9 cellular contexts compared by ENCODE assay signal in genomic region chr14:99755629-99756603, GRCh38. TPM values are rescaled to one million over a fixed set of nuclear protein-coding genes. Genes with fewer than 3 reads are reported as not detected.
DNase-seq lines count a peak whose midpoint lies in the region; ATAC-seq, FAIRE-seq and TF ChIP-seq lines count a peak whose summit lies in the region.
"Had no signal": no experiment of that assay in that cellular context is flagged by ENCODE, and none has a peak within 500 bp of the region (broad histone marks: within the 10 kb centered on the region; RNA-seq: fewer than 3 reads in every experiment).

No MANE protein-coding gene starts in this region.

- peak overlapping the region; percentile 67 to 91; a peak in 3 of 4 replicates for H4K8ac ChIP-seq in IMR-90 (ENCODE audit: low read depth in 2 of 2, low read length in 2 of 2)

- no peak for FAIRE-seq in HepG2 (lab: Jason Lieb, UNC)

- peak overlapping the region; percentile 99; the same call in 2 of the 3 replicates for H2BK15ac ChIP-seq in IMR-90 (ENCODE audit: low read depth, low read length)

- peaks cover 42% of the 10 kb centered on the region for H3K9me1 ChIP-seq in IMR-90 (ENCODE audit: insufficient read depth, low read length)

- TF ChIP-seq CTCF in IMR-90 (conservative IDR thresholded peaks at IDR 0.05; ENCODE audit: low read depth, low read length) (no peak), coronary artery (IDR thresholded peaks at IDR 0.05) (no peak), HepG2 (CRISPR knock-in tag; IDR thresholded peaks at IDR 0.05) (no peak), thyroid gland (IDR thresholded peaks at IDR 0.05) (no peak)

- H3K14ac ChIP-seq in IMR-90 (replicated peaks; ENCODE audit: low read depth, low read length) = peak overlapping the region; percentile 70; the same call in 1 of the 2 replicates

- no peaks in the 10 kb centered on the region for H3K9me3 Mint-ChIP-seq in activated T-cell treated with anti-CD3 and anti-CD28 coated beads, Interleukin-2, amount 50 U/mL, for 24 hours

- dilution Hi-C loops in IMR-90 (cut with HindIII; ENCODE audit: low sequenced_read_pairs, unreplicated experiment) = no loop called here

- peaks cover 69% of the 10 kb centered on the region for H3K4me1 ChIP-seq in IMR-90 (ENCODE audit: control insufficient read depth, insufficient read depth, low read length)
- H3K4me1 ChIP-seq in HepG2 (ENCODE audit: insufficient read depth, low read length) = peaks cover 6% of the 10 kb centered on the region; the same call in 1 of the 2 replicates
- peaks cover 0 to 35% of the 10 kb centered on the region in 2 donors for H3K4me1 ChIP-seq in thyroid gland
- no peaks in the 10 kb centered on the region for H3K4me1 ChIP-seq in Karpas-422 (ENCODE audit: low read length)

- H3K79me2 ChIP-seq in HepG2 (ENCODE audit: insufficient read depth, low read length) = no peaks in the 10 kb centered on the region
- no peaks in the 10 kb centered on the region for H3K79me2 ChIP-seq in Karpas-422 (ENCODE audit: low read length)

- H3K23ac ChIP-seq in IMR-90 (ENCODE audit: low read depth, low read length) = peak overlapping the region; percentile 49

- no peak overlapping the region for H3K4me3 ChIP-seq in IMR-90 (ENCODE audit: insufficient read depth, low read depth, low read length)
- H3K4me3 ChIP-seq in coronary artery = no peak overlapping the region
- no peak overlapping the region for H3K4me3 ChIP-seq in HepG2 (replicated peaks in 1 of 3; ENCODE audit: insufficient read depth in 1 of 3, low read depth in 2 of 3, low read length in 3 of 3)
- no peak overlapping the region for H3K4me3 ChIP-seq in thyroid gland (replicated peaks in 1 of 3)
- H3K4me3 ChIP-seq in Karpas-422 (ENCODE audit: low read length) = no peak overlapping the region

- WGBS in IMR-90 (ENCODE audit: extremely low coverage in 2 of 2, insufficient read length in 1 of 2), 2 experiments = 92% methylated on average over 2 of the region's 21 CpGs; no CpG with 5 or more reads in 1 of the 2 experiments
- 26% methylated on average over 8 of the region's 21 CpGs for WGBS in HepG2 (ENCODE audit: low lambda C conversion rate)
- WGBS in thyroid gland, 2 donors = 68 to 77% methylated on average over 10 to 18 of the region's 21 CpGs

- H2BK5ac ChIP-seq in IMR-90 (ENCODE audit: low read depth, low read length, poor library complexity, severe bottlenecking) = peak overlapping the region; percentile 94

- POLR2A ChIA-PET in IMR-90 (lab: Charles Lee; ENCODE audit: unreplicated experiment) (no interaction called here), HepG2 (lab: Yijun Ruan, JAX) (no interaction called here)

- intact Hi-C loops in IMR-90 (cut with micrococcal nuclease) = loop anchor here (2.0 kb wide), 1 partner anchor 39 kb away; no protein-coding TSS in a partner anchor
- intact Hi-C loops in HepG2 (cut with micrococcal nuclease; ENCODE audit: unreplicated experiment) = no loop called here
- intact Hi-C loops in thyroid gland (cut with DNase I) = no loop called here

- H3K4me2 ChIP-seq in IMR-90 (ENCODE audit: low read depth, low read length) (no peak overlapping the region), HepG2 (ENCODE audit: low read depth, low read length) (no peak overlapping the region), Karpas-422 (ENCODE audit: low read depth, low read length, poor library complexity, severe bottlenecking) (no peak overlapping the region)

- no peak overlapping the region for H3K4me3 Mint-ChIP-seq in activated T-cell treated with anti-CD3 and anti-CD28 coated beads, Interleukin-2, amount 50 U/mL, for 24 hours

- H3K18ac ChIP-seq in IMR-90 (ENCODE audit: low read depth, low read length) = peak overlapping the region; percentile 88

- H3K56ac ChIP-seq in IMR-90 (ENCODE audit: extremely low read depth, insufficient read depth, low read length) = peak overlapping the region; percentile 43; the same call in 1 of the 2 replicates

- no peak for TF ChIP-seq EP300 in HepG2 (IDR thresholded peaks at IDR 0.05; ENCODE audit: low read depth in 2 of 2, low read length in 2 of 2)
- TF ChIP-seq EP300 in HepG2 (CRISPR knock-in tag; IDR thresholded peaks at IDR 0.05; ENCODE audit: borderline replicate concordance) = no peak

- no peak for TF ChIP-seq POLR2A in IMR-90 (IDR thresholded peaks at IDR 0.05; ENCODE audit: low read depth, low read length)
- TF ChIP-seq POLR2A in HepG2 (IDR thresholded peaks at IDR 0.05; ENCODE audit: insufficient read depth in 1 of 2, low read depth in 2 of 2, low read length in 2 of 2) = no peak
- TF ChIP-seq POLR2A in thyroid gland (IDR thresholded peaks at IDR 0.05) = no peak

- H3K4ac ChIP-seq in IMR-90 (ENCODE audit: low read depth, low read length) = peak overlapping the region; percentile 100

- H2AK9ac ChIP-seq in IMR-90 (replicated peaks; ENCODE audit: low read depth, low read length, poor library complexity) = peak overlapping the region; percentile 94

- H4K91ac ChIP-seq in IMR-90 (ENCODE audit: insufficient read depth, low read depth, low read length) = peak overlapping the region; percentile 99

- no peaks in the 10 kb centered on the region for H3K27me3 ChIP-seq in IMR-90 (ENCODE audit: control insufficient read depth, insufficient read depth, low read length)
- H3K27me3 ChIP-seq in HepG2 (ENCODE audit: control insufficient read depth in 1 of 2, insufficient read depth in 2 of 2, low read length in 2 of 2) = peaks cover 6 to 76% of the 10 kb centered on the region in 2 experiments; a peak in 3 of 5 replicates
- no peaks in the 10 kb centered on the region for H3K27me3 ChIP-seq in thyroid gland
- peaks cover 3% of the 10 kb centered on the region; the same call in 1 of the 2 replicates for H3K27me3 ChIP-seq in Karpas-422 (ENCODE audit: low read length)

- peaks cover 0 to 24% of the 10 kb centered on the region in 2 experiments; a peak in 2 of 4 replicates for H3K79me1 ChIP-seq in IMR-90 (ENCODE audit: low read depth in 1 of 2, low read length in 2 of 2)

- in situ Hi-C loops in IMR-90 (cut with MboI; ENCODE audit: low sequenced_read_pairs) = no loop called here
- in situ Hi-C loops in HepG2 (cut with HindIII; ENCODE audit: extremely low pct_ligation_motif_present, low pct_unique_long_range_greater_than_20kb) = no loop called here

- H4K20me1 ChIP-seq in IMR-90 (ENCODE audit: insufficient read depth, low read length) (peaks cover 4% of the 10 kb centered on the region; the same call in 1 of the 2 replicates), HepG2 (ENCODE audit: insufficient read depth, low read length) (no peaks in the 10 kb centered on the region), Karpas-422 (ENCODE audit: insufficient read depth, low read depth, low read length) (no peaks in the 10 kb centered on the region; the same call in 1 of the 2 replicates)

- peaks cover 65% of the 10 kb centered on the region for H3K27me3 Mint-ChIP-seq in activated T-cell treated with anti-CD3 and anti-CD28 coated beads, Interleukin-2, amount 50 U/mL, for 24 hours

- H3K9ac ChIP-seq in IMR-90 (ENCODE audit: low read depth, low read length) = no peak overlapping the region
- no peak overlapping the region for H3K9ac ChIP-seq in HepG2 (ENCODE audit: insufficient read depth, low read depth, low read length)
- H3K9ac ChIP-seq in Karpas-422 (ENCODE audit: low read length) = no peak overlapping the region

- no peak for TF ChIP-seq RAD21 in IMR-90 (IDR thresholded peaks at IDR 0.05; ENCODE audit: low read length)
- TF ChIP-seq RAD21 in HepG2 (CRISPR knock-in tag; IDR thresholded peaks at IDR 0.05) = no peak

- no peaks in the 10 kb centered on the region for H3K9me2 ChIP-seq in Karpas-422 (replicated peaks; ENCODE audit: insufficient read depth, low read length)

- H3K36me3 ChIP-seq in IMR-90 (ENCODE audit: control insufficient read depth, insufficient read depth, low read length) (no peaks in the 10 kb centered on the region), HepG2 (replicated peaks in 1 of 2; ENCODE audit: control insufficient read depth in 1 of 2, insufficient read depth in 2 of 2, low read length in 2 of 2) (no peaks in the 10 kb centered on the region), thyroid gland (no peaks in the 10 kb centered on the region), Karpas-422 (ENCODE audit: insufficient read depth, low read length) (no peaks in the 10 kb centered on the region)

- peak overlapping the region; percentile 99 for H2AK5ac ChIP-seq in IMR-90 (ENCODE audit: low read depth, low read length)

- H2BK120ac ChIP-seq in IMR-90 (ENCODE audit: low read depth, low read length) = peak overlapping the region; percentile 99

- BruUV-seq in IMR-90 (replicated peaks; lab: Mats Ljungman, UMichigan) (no TSS peak), HepG2 (replicated peaks; lab: Mats Ljungman, UMichigan) (no TSS peak)

- H4K5ac ChIP-seq in IMR-90 (ENCODE audit: low read depth, low read length) = peak overlapping the region; percentile 76

- peak overlapping the region; percentile 95 for H2BK20ac ChIP-seq in IMR-90 (ENCODE audit: low read depth, low read length)

- H3K9me3 ChIP-seq in IMR-90 (ENCODE audit: control insufficient read depth, insufficient read depth, low read length) (no peaks in the 10 kb centered on the region), HepG2 (ENCODE audit: low read length) (no peaks in the 10 kb centered on the region), thyroid gland (no peaks in the 10 kb centered on the region), Karpas-422 (ENCODE audit: low read length) (no peaks in the 10 kb centered on the region)

- no peak overlapping the region for H3K27ac Mint-ChIP-seq in activated T-cell treated with anti-CD3 and anti-CD28 coated beads, Interleukin-2, amount 50 U/mL, for 24 hours

- peak; percentile 59 for ATAC-seq in IMR-90 (ENCODE audit: low read depth)
- ATAC-seq in HepG2 = peak; percentile 77

- no peaks in the 10 kb centered on the region for H3K36me3 Mint-ChIP-seq in activated T-cell treated with anti-CD3 and anti-CD28 coated beads, Interleukin-2, amount 50 U/mL, for 24 hours (ENCODE audit: low read depth)

- H3K27ac ChIP-seq in IMR-90 (ENCODE audit: insufficient read depth, low read length) (peak overlapping the region; percentile 51), coronary artery (peak overlapping the region; percentile 31 to 79), HepG2 (ENCODE audit: extremely low read length, insufficient read depth, low read length) (no peak overlapping the region), thyroid gland (peak overlapping the region in 1 of 3 donors; percentile 15), Karpas-422 (ENCODE audit: low read length) (no peak overlapping the region)

- CTCF ChIA-PET in IMR-90 (lab: Yijun Ruan, JAX) = interaction anchor here (0.5 to 0.9 kb wide), 2 partner anchors 126 to 144 kb away, joined by 3 to 4 read pairs; no protein-coding TSS in a partner anchor
- CTCF ChIA-PET in HepG2 (lab: Yijun Ruan, JAX; ENCODE audit: low intra/inter-chr PET ratio, low total read pairs) = no interaction called here

- peak overlapping the region; percentile 77 for H2AFZ ChIP-seq in IMR-90 (replicated peaks; ENCODE audit: low read length, poor library complexity)
- no peak overlapping the region for H2AFZ ChIP-seq in HepG2 (ENCODE audit: low read length)
- H2AFZ ChIP-seq in Karpas-422 (ENCODE audit: low read length) = no peak overlapping the region

- peaks cover 26% of the 10 kb centered on the region for H3K4me1 Mint-ChIP-seq in activated T-cell treated with anti-CD3 and anti-CD28 coated beads, Interleukin-2, amount 50 U/mL, for 24 hours (ENCODE audit: low read depth)

- peak; percentile 95 for DNase-seq in IMR-90
- peak; percentile 92 for DNase-seq in coronary artery (ENCODE audit: low spot score)
- peak; percentile 24 for DNase-seq in HepG2 (ENCODE audit: low spot score)
- DNase-seq in thyroid gland = peak; percentile 62 to 64
- no peak for DNase-seq in KG1 (lab: John Stamatoyannopoulos, UW)
- DNase-seq in NCI-H69 (lab: John Stamatoyannopoulos, UW) = no peak
- no peak for DNase-seq in activated T-cell treated with anti-CD3 and anti-CD28 coated beads, Interleukin-2, amount 50 U/mL, for 24 hours
- DNase-seq in Karpas-422 = no peak
- DNase-seq: activated CD8-positive, alpha-beta memory T cell treated with anti-CD3 and anti-CD28 coated beads for 24 hours had no signal

RNA-seq across cellular contexts. Expression of gene EML1, which starts 37.3 kb away (rescaled TPM):
- total RNA-seq in IMR-90 (2012; rRNA removed) (34.4 and 42.3 TPM in 2 replicates), HepG2 (2016; rRNA removed; fragmentation: Illumina TruSeq; extraction: Trizol) (1.3 and 1.7 TPM in 2 replicates), thyroid gland (10 to 100 TPM; 24.2 to 58.7 (median 37.9) TPM)
- polyA plus RNA-seq in IMR-90 (2012; rRNA removed) (11.6 and 14.0 TPM in 2 replicates), HepG2 (2011; rRNA removed) (0.25 and 0.59 TPM in 2 replicates)
- 10.6 and 11.1 TPM in 2 replicates for polyA plus RNA-seq in IMR-90 (2012; cell fraction: cytosol; rRNA removed)
- polyA plus RNA-seq in IMR-90 (2012; cell fraction: nucleus; rRNA removed; ENCODE audit: low replicate concordance) = 9.4 and 14.7 TPM in 2 replicates
- 2.3 and 2.6 TPM in 2 replicates for total RNA-seq in HepG2 (2016; cell fraction: cytosol; rRNA removed; fragmentation: Illumina TruSeq; extraction: Trizol; ENCODE audit: low read depth)
- total RNA-seq in HepG2 (2016; cell fraction: insoluble cytoplasmic fraction; rRNA removed; fragmentation: Illumina TruSeq; extraction: Trizol) = 1.7 TPM in 2 replicates
- total RNA-seq in HepG2 (2016; cell fraction: membrane; rRNA removed; fragmentation: Illumina TruSeq; extraction: Trizol) = 1.5 and 1.9 TPM in 2 replicates
- total RNA-seq in HepG2 (2016; cell fraction: nucleus; rRNA removed; fragmentation: Illumina TruSeq; extraction: Trizol) = 1.7 and 2.5 TPM in 2 replicates
- polyA plus RNA-seq in HepG2 (2011; cell fraction: cytosol; rRNA removed) = 0.18 and 0.24 TPM in 2 replicates
- 0.43 and 0.68 TPM in 2 replicates for polyA plus RNA-seq in HepG2 (2011; cell fraction: nucleus; rRNA removed)
- polyA plus RNA-seq in HepG2 (2012) = 0.44 and 0.72 TPM in 2 replicates
- polyA plus RNA-seq in HepG2 (2016; cell fraction: cytosol; fragmentation: Illumina TruSeq; extraction: Trizol; ENCODE audit: low read depth) = 1.4 and 2.2 TPM in 2 replicates
- polyA plus RNA-seq in HepG2 (2016; cell fraction: insoluble cytoplasmic fraction; fragmentation: Illumina TruSeq; extraction: Trizol; ENCODE audit: low read depth) = 1.0 and 1.2 TPM in 2 replicates
- 1.9 and 2.0 TPM in 2 replicates for polyA plus RNA-seq in HepG2 (2016; cell fraction: membrane; fragmentation: Illumina TruSeq; extraction: Trizol; ENCODE audit: low read depth)
- polyA plus RNA-seq in HepG2 (2016; cell fraction: nucleus; fragmentation: Illumina TruSeq; extraction: Trizol; ENCODE audit: insufficient read depth, low read depth) = 1.3 and 1.7 TPM in 2 replicates
- polyA minus RNA-seq in HepG2 (2011; rRNA and poly(A)+ RNA removed; ENCODE audit: low replicate concordance) = 1.0 and 40.3 TPM in 2 replicates
- polyA minus RNA-seq in HepG2 (2011; cell fraction: cytosol; rRNA and poly(A)+ RNA removed) = 0.44 and 0.49 TPM in 2 replicates
- 0.90 and 1.6 TPM in 2 replicates for polyA minus RNA-seq in HepG2 (2011; cell fraction: nucleus; rRNA and poly(A)+ RNA removed)
- not detected in 2 replicates for total RNA-seq in Karpas-422 (2014; rRNA removed; shearing (Covaris generic); ENCODE audit: low replicate concordance)

Comparison
In these comparisons a context has a peak if more than half of its experiments do, and no peak if none do; other contexts are left out.
1. DNase-seq: peak in IMR-90 (single experiment), coronary artery (single experiment), HepG2 (single experiment) and thyroid gland (2 of 2); none in KG1 (single experiment), NCI-H69 (single experiment), activated T-cell treated with anti-CD3 and anti-CD28 coated beads, Interleukin-2, amount 50 U/mL, for 24 hours (single experiment) and Karpas-422 (single experiment).
2. H3K27ac ChIP-seq: peak in IMR-90 (single experiment) and coronary artery (2 of 2); none in HepG2 (single experiment) and Karpas-422 (single experiment).